Comparison of ENCODE assay signal across 1 cellular context in the genomic region with DNA sequence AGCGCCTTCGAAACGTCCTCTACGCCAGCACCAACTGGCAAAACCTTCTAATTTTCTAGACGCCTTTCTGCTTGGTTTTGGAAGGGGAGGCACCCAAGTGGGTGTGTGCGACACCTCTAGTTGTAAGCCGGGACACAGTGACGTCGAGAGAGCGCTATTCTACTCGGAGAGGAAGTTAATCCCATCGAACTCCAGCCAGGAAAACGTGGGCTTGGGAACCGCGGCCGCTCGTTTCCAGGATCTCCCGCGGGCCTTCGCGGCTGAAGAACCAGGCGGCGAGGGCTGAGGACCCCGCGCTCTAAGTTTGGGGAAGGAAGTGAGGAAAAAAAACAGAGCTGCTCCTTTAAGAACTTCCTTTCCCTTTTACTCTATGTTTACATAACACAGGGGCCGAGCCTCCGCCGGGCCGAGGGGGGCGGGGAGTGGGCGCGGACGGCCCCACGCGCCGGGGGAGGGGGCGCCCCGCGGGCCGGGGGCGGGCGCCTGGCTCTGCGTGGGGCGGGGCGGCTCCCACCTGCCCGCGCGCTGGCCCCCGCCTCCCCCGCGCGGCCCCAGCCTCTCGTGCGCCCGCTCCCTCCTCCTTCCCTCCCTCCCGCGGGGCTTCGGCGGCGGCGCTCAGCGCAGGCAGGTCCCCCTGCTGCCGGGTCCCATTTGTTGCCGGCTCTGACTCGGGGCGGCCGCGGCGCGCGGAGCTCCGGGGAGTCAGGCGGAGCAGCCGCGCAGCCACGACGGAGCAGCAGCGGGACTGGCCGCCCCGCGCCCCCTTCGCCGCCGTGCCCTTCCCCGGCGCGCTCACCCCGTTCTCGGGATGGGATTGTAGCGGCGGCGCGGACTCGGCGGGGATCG.
TF ChIP-seq lines count a peak whose summit lies in the region.

A gene with protein sequence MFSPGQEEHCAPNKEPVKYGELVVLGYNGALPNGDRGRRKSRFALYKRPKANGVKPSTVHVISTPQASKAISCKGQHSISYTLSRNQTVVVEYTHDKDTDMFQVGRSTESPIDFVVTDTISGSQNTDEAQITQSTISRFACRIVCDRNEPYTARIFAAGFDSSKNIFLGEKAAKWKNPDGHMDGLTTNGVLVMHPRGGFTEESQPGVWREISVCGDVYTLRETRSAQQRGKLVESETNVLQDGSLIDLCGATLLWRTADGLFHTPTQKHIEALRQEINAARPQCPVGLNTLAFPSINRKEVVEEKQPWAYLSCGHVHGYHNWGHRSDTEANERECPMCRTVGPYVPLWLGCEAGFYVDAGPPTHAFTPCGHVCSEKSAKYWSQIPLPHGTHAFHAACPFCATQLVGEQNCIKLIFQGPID (plus strand): TSS at position 647 of the 846 bp plus-strand sequence. CDS start 250 bp downstream, outside the sequence.

TF ChIP-seq in K562, 482 proteins besides CTCF, POLR2A, EP300 and RAD21 (continued from another document and continues in another):
- TF ChIP-seq, protein P1, sequence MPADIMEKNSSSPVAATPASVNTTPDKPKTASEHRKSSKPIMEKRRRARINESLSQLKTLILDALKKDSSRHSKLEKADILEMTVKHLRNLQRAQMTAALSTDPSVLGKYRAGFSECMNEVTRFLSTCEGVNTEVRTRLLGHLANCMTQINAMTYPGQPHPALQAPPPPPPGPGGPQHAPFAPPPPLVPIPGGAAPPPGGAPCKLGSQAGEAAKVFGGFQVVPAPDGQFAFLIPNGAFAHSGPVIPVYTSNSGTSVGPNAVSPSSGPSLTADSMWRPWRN (IDR thresholded peaks at IDR 0.05; ENCODE audit: low read depth), result no peak
- no peak for TF ChIP-seq PML (IDR thresholded peaks at IDR 0.05; ENCODE audit: low read length)
- no peak for TF ChIP-seq BRF1 (IDR thresholded peaks at IDR 0.05; ENCODE audit: borderline replicate concordance, extremely low read depth, insufficient read length)
- TF ChIP-seq, protein P2, sequence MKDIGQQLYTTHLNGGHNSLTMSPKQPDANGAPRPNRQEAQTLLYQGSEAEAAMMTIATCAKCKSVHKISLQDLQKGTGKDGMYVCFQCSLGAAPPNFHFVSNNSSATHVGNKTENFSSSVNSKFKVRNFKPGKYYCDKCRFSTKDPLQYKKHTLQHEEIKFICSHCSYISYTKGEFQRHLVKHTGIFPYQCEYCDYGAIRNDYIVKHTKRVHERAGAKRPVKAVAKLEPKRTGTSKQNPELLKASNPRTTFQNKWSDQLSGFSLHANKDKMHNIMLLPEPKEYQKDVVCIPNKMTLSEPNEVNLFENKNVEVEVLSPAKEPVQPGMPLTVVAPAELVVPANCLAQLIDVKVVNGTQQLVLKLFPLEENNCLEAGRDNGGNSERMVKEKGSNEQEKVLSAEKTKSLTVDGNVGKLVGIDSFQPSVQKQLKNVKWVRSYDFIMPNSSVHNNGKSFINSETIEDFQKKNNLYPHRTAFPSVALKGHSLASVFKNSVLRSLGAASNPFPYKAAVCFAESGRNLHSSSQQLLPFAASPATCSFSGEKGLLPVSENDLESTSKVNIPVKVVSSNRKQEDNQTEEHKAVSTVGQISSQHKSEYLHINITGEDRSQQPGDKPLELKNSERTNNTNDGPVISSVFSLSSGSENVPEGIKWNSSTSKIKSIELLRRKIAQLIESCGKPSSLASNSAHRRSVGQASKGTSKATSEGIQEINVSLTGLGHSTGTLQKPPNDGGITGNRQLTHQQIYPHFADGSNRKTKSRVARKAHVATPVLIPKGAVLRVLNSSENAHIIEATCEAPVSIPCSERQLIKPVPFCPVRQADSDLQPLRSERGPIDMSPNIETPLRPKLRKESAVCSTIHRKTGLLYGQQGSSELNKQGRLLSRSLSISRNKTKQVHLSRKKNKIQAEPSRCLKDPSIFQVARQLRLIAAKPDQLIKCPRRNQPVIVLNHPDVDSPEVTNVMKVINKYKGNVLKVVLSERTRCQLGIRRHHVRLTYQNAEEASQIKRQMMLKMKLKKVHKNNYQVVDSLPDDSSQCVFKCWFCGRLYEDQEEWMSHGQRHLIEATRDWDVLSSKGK (CRISPR knock-in tag; IDR thresholded peaks at IDR 0.05), result no peak
- no peak for TF ChIP-seq SMAD4 (CRISPR knock-in tag; conservative IDR thresholded peaks at IDR 0.05)
- TF ChIP-seq, protein P3, sequence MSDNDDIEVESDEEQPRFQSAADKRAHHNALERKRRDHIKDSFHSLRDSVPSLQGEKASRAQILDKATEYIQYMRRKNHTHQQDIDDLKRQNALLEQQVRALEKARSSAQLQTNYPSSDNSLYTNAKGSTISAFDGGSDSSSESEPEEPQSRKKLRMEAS (CRISPR knock-in tag; IDR thresholded peaks at IDR 0.05), result 0 out of 2 replicates have a peak, but pooled peaks have one; percentile 25
- TF ChIP-seq ZBTB1 (CRISPR knock-in tag; IDR thresholded peaks at IDR 0.05; ENCODE audit: borderline replicate concordance, low read depth), result no peak
- no peak for TF ChIP-seq MIER1 (IDR thresholded peaks at IDR 0.05; ENCODE audit: low read depth)
- TF ChIP-seq CREM (IDR thresholded peaks at IDR 0.05; ENCODE audit: low read depth), result 0 out of 2 replicates have a peak, but pooled peaks have one; percentile 2
- TF ChIP-seq MAZ (CRISPR knock-in tag; conservative IDR thresholded peaks at IDR 0.05 in 1 of 2, IDR thresholded peaks at IDR 0.05 in 1 of 2), result peak; percentile 80 to 91; a peak in 3 of 4 replicates
- TF ChIP-seq CREB1 (IDR thresholded peaks at IDR 0.05), result no peak
- TF ChIP-seq CREB1 (CRISPR knock-in tag; IDR thresholded peaks at IDR 0.05), result no peak
- peak; percentile 45 for TF ChIP-seq TAF1 (IDR thresholded peaks at IDR 0.05; ENCODE audit: control insufficient read depth, extremely low read depth, insufficient read depth, low read length, severe bottlenecking)
- TF ChIP-seq ZNF583 (CRISPR knock-in tag; IDR thresholded peaks at IDR 0.05), result no peak
- no peak for TF ChIP-seq PPARD (CRISPR knock-in tag; IDR thresholded peaks at IDR 0.05)
- no peak for TF ChIP-seq SIN3A (IDR thresholded peaks at IDR 0.05; ENCODE audit: borderline replicate concordance in 2 of 2, control insufficient read depth in 1 of 2, low read depth in 2 of 2, low read length in 2 of 2)
- TF ChIP-seq, protein P4, sequence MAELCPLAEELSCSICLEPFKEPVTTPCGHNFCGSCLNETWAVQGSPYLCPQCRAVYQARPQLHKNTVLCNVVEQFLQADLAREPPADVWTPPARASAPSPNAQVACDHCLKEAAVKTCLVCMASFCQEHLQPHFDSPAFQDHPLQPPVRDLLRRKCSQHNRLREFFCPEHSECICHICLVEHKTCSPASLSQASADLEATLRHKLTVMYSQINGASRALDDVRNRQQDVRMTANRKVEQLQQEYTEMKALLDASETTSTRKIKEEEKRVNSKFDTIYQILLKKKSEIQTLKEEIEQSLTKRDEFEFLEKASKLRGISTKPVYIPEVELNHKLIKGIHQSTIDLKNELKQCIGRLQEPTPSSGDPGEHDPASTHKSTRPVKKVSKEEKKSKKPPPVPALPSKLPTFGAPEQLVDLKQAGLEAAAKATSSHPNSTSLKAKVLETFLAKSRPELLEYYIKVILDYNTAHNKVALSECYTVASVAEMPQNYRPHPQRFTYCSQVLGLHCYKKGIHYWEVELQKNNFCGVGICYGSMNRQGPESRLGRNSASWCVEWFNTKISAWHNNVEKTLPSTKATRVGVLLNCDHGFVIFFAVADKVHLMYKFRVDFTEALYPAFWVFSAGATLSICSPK (IDR thresholded peaks at IDR 0.05; ENCODE audit: borderline replicate concordance), result no peak
- TF ChIP-seq, protein P5, sequence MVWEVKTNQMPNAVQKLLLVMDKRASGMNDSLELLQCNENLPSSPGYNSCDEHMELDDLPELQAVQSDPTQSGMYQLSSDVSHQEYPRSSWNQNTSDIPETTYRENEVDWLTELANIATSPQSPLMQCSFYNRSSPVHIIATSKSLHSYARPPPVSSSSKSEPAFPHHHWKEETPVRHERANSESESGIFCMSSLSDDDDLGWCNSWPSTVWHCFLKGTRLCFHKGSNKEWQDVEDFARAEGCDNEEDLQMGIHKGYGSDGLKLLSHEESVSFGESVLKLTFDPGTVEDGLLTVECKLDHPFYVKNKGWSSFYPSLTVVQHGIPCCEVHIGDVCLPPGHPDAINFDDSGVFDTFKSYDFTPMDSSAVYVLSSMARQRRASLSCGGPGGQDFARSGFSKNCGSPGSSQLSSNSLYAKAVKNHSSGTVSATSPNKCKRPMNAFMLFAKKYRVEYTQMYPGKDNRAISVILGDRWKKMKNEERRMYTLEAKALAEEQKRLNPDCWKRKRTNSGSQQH (CRISPR knock-in tag; IDR thresholded peaks at IDR 0.05), result no peak
- TF ChIP-seq BRCA1 (IDR thresholded peaks at IDR 0.05), result no peak
- TF ChIP-seq BRCA1 (CRISPR knock-in tag; IDR thresholded peaks at IDR 0.05), result no peak
- no peak for TF ChIP-seq CCAR2 (IDR thresholded peaks at IDR 0.05; ENCODE audit: low read depth, low read length)
- TF ChIP-seq RB1 (IDR thresholded peaks at IDR 0.05; ENCODE audit: low read depth), result 0 out of 2 replicates have a peak, but pooled peaks have one; percentile 21
- no peak for TF ChIP-seq SMC3 (conservative IDR thresholded peaks at IDR 0.05; ENCODE audit: insufficient read depth, low read depth, low read length)
- TF ChIP-seq POLR2G (IDR thresholded peaks at IDR 0.05; ENCODE audit: low read depth, low read length), result peak; percentile 82
- no peak for TF ChIP-seq HEY1 (CRISPR knock-in tag; IDR thresholded peaks at IDR 0.05; ENCODE audit: borderline replicate concordance)
- TF ChIP-seq SPI1 (IDR thresholded peaks at IDR 0.05; ENCODE audit: borderline replicate concordance, low read depth, low read length), result peak; percentile 35; the same call in 1 of the 2 replicates
- peak; percentile 45; the same call in 1 of the 2 replicates for TF ChIP-seq KLF13 (tag; IDR thresholded peaks at IDR 0.05; ENCODE audit: borderline replicate concordance, low read depth)
- peak; percentile 52 for TF ChIP-seq GABPA (tag; conservative IDR thresholded peaks at IDR 0.05; ENCODE audit: low read depth)
- TF ChIP-seq FIP1L1 (IDR thresholded peaks at IDR 0.05; ENCODE audit: low read depth, low read length, poor library complexity, severe bottlenecking), result no peak
- no peak for TF ChIP-seq ZNF644 (tag; IDR thresholded peaks at IDR 0.05; ENCODE audit: low read depth)
- no peak for TF ChIP-seq NFRKB (IDR thresholded peaks at IDR 0.05; ENCODE audit: low read depth)
- TF ChIP-seq, protein P6, sequence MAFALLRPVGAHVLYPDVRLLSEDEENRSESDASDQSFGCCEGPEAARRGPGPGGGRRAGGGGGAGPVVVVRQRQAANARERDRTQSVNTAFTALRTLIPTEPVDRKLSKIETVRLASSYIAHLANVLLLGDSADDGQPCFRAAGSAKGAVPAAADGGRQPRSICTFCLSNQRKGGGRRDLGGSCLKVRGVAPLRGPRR (CRISPR knock-in tag; IDR thresholded peaks at IDR 0.05), result no peak
- TF ChIP-seq, protein P7, sequence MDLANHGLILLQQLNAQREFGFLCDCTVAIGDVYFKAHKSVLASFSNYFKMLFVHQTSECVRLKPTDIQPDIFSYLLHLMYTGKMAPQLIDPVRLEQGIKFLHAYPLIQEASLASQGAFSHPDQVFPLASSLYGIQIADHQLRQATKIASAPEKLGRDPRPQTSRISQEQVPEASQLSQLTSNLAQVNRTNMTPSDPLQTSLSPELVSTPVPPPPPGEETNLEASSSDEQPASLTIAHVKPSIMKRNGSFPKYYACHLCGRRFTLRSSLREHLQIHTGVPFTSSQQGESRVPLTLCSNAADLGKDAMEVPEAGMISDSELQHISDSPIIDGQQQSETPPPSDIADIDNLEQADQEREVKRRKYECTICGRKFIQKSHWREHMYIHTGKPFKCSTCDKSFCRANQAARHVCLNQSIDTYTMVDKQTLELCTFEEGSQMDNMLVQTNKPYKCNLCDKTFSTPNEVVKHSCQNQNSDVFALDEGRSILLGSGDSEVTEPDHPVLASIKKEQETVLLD (IDR thresholded peaks at IDR 0.05), result no peak
- TF ChIP-seq, protein P8, sequence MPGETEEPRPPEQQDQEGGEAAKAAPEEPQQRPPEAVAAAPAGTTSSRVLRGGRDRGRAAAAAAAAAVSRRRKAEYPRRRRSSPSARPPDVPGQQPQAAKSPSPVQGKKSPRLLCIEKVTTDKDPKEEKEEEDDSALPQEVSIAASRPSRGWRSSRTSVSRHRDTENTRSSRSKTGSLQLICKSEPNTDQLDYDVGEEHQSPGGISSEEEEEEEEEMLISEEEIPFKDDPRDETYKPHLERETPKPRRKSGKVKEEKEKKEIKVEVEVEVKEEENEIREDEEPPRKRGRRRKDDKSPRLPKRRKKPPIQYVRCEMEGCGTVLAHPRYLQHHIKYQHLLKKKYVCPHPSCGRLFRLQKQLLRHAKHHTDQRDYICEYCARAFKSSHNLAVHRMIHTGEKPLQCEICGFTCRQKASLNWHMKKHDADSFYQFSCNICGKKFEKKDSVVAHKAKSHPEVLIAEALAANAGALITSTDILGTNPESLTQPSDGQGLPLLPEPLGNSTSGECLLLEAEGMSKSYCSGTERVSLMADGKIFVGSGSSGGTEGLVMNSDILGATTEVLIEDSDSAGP (CRISPR knock-in tag; IDR thresholded peaks at IDR 0.05), result peak; percentile 90
- TF ChIP-seq, protein P9, sequence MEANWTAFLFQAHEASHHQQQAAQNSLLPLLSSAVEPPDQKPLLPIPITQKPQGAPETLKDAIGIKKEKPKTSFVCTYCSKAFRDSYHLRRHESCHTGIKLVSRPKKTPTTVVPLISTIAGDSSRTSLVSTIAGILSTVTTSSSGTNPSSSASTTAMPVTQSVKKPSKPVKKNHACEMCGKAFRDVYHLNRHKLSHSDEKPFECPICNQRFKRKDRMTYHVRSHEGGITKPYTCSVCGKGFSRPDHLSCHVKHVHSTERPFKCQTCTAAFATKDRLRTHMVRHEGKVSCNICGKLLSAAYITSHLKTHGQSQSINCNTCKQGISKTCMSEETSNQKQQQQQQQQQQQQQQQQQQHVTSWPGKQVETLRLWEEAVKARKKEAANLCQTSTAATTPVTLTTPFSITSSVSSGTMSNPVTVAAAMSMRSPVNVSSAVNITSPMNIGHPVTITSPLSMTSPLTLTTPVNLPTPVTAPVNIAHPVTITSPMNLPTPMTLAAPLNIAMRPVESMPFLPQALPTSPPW (CRISPR knock-in tag; IDR thresholded peaks at IDR 0.05), result peak; percentile 96
- peak; percentile 75 for TF ChIP-seq RBFOX2 (IDR thresholded peaks at IDR 0.05; ENCODE audit: low read depth, low read length)
- TF ChIP-seq KLF6 (CRISPR knock-in tag; IDR thresholded peaks at IDR 0.05; ENCODE audit: borderline replicate concordance), result no peak
- TF ChIP-seq KDM1A (IDR thresholded peaks at IDR 0.05), result no peak
- TF ChIP-seq ZC3H4 (CRISPR knock-in tag; IDR thresholded peaks at IDR 0.05; ENCODE audit: borderline replicate concordance), result no peak
- TF ChIP-seq ZSCAN29 (IDR thresholded peaks at IDR 0.05), result no peak
- no peak for TF ChIP-seq ZNF197 (CRISPR knock-in tag; IDR thresholded peaks at IDR 0.05; ENCODE audit: low read depth)
- TF ChIP-seq CXXC5 (CRISPR knock-in tag; IDR thresholded peaks at IDR 0.05), result peak; percentile 44
- TF ChIP-seq ATF1 (CRISPR knock-in tag; IDR thresholded peaks at IDR 0.05), result no peak
- TF ChIP-seq ATF1 (tag; IDR thresholded peaks at IDR 0.05), result no peak
- TF ChIP-seq GATA2 (CRISPR knock-in tag; IDR thresholded peaks at IDR 0.05), result no peak
- peak in 1 of 2 experiments; percentile 60; a peak in 1 of 4 replicates for TF ChIP-seq FOXK2 (conservative IDR thresholded peaks at IDR 0.05 in 1 of 2, IDR thresholded peaks at IDR 0.05 in 1 of 2; ENCODE audit: low read depth in 2 of 2)
- no peak for TF ChIP-seq TCF3 (CRISPR knock-in tag; IDR thresholded peaks at IDR 0.05)
- no peak for TF ChIP-seq CHD2 (IDR thresholded peaks at IDR 0.05; ENCODE audit: low read depth, low read length)
- TF ChIP-seq TCFL5 (CRISPR knock-in tag; conservative IDR thresholded peaks at IDR 0.05), result no peak
- TF ChIP-seq FOXA3 (CRISPR knock-in tag; conservative IDR thresholded peaks at IDR 0.05 in 1 of 2, IDR thresholded peaks at IDR 0.05 in 1 of 2), result peak in 1 of 2 experiments; percentile 80; a peak in 3 of 4 replicates
- TF ChIP-seq ZSCAN32 (CRISPR knock-in tag; IDR thresholded peaks at IDR 0.05), result no peak
- TF ChIP-seq KAT8 (IDR thresholded peaks at IDR 0.05; ENCODE audit: low read depth), result no peak
- peak; percentile 34; the same call in 1 of the 2 replicates for TF ChIP-seq PHF8 (IDR thresholded peaks at IDR 0.05; ENCODE audit: borderline replicate concordance, low read length)
- no peak for TF ChIP-seq RFX1 (IDR thresholded peaks at IDR 0.05)
